Comparison of ENCODE assay signal across 9 cellular contexts in genomic region chr15:75641176-75641498, GRCh38. TPM values are rescaled to one million over a fixed set of nuclear protein-coding genes. Genes with fewer than 3 reads are reported as not detected.
A peak's percentile ranks its signal among the peaks of the same experiment; 100 is the strongest.
DNase-seq lines count a peak whose midpoint lies in the region; ATAC-seq and TF ChIP-seq lines count a peak whose summit lies in the region.
"Had no signal": no experiment of that assay in that cellular context is flagged by ENCODE, and none has a peak within 500 bp of the region (broad histone marks: within the 10 kb centered on the region; RNA-seq: fewer than 3 reads in every experiment).

No MANE protein-coding gene starts in this region.

- H3K9me3 Mint-ChIP-seq in CD14-positive monocyte, result no peaks in the 10 kb centered on the region
- H3K9me3 Mint-ChIP-seq in natural killer cell, result no peaks in the 10 kb centered on the region

- H3K36me3 Mint-ChIP-seq in CD14-positive monocyte (peaks cover 5 to 8% of the 10 kb centered on the region in 2 donors), natural killer cell (no peaks in the 10 kb centered on the region)

- H3K4me1 ChIP-seq in HUES64 (ENCODE audit: insufficient read depth, low read length) (peaks cover 9% of the 10 kb centered on the region; the same call in 1 of the 2 replicates), adipocyte (ENCODE audit: control insufficient read depth, insufficient read depth, low read length) (peaks cover 36% of the 10 kb centered on the region)

- WGBS in HUES64, result 81% methylated on average over 2 of the region's 4 CpGs

- no peaks in the 10 kb centered on the region for H3K9me3 ChIP-seq in HUES64 (ENCODE audit: insufficient read depth, low read depth, low read length)
- no peaks in the 10 kb centered on the region for H3K9me3 ChIP-seq in adipocyte (ENCODE audit: control insufficient read depth, low read length)
- H3K9me3 ChIP-seq: esophagus muscularis mucosa had no signal

- ATAC-seq in natural killer cell, result no peak

- peaks cover 6 to 16% (median 12%) of the 10 kb centered on the region in 3 donors for H3K27me3 Mint-ChIP-seq in CD14-positive monocyte (ENCODE audit: low read depth in 3 of 3)
- H3K27me3 Mint-ChIP-seq in natural killer cell (ENCODE audit: low read depth in 2 of 2), result peaks cover 0 to 2% of the 10 kb centered on the region in 2 donors

- DNase-seq in CD14-positive monocyte (ENCODE audit: low spot score) (no peak), adipocyte (ENCODE audit: low read depth) (no peak), natural killer cell (no peak), amygdala (lab: John Stamatoyannopoulos, UW) (no peak), NCI-H524 treated with DMSO at 0.1 percent for 48 hours (lab: John Stamatoyannopoulos, UW) (no peak), mucosa of gallbladder (ENCODE audit: low spot score) (no peak), NCI-H345 treated with DMSO at 0.1 percent for 48 hours (lab: John Stamatoyannopoulos, UW; ENCODE audit: unreplicated experiment) (no peak)

- H3K4me3 ChIP-seq in HUES64 (ENCODE audit: low read length), result peak overlapping the region; percentile 95
- no peak overlapping the region for H3K4me3 ChIP-seq in adipocyte (ENCODE audit: low read length)

- no peak overlapping the region for H3K27ac ChIP-seq in HUES64 (ENCODE audit: low read depth, low read length)

- intact Hi-C loops in CD14-positive monocyte (cut with micrococcal nuclease) (loop anchor here (5.0 kb wide), 2 partner anchors 184 to 189 kb away; partner anchors contain the start of gene SIN3A (in 1 of the 2)), natural killer cell (cut with micrococcal nuclease) (loop anchor here (1.0 to 10.0 kb wide), 3 partner anchors 44 to 276 kb away; partner anchors contain the start of gene MAN2C1)

- H3K4me1 Mint-ChIP-seq in CD14-positive monocyte, result peaks cover 35% of the 10 kb centered on the region
- peaks cover 31 to 37% of the 10 kb centered on the region in 2 donors for H3K4me1 Mint-ChIP-seq in natural killer cell

- H3K36me3 ChIP-seq in HUES64 (ENCODE audit: insufficient read depth, low read length) (no peaks in the 10 kb centered on the region; the same call in 1 of the 2 replicates), adipocyte (ENCODE audit: control insufficient read depth, insufficient read depth, low read length, severe bottlenecking) (no peaks in the 10 kb centered on the region)

- TF ChIP-seq CTCF in CD14-positive monocyte (IDR thresholded peaks at IDR 0.05) (no peak), natural killer cell (IDR thresholded peaks at IDR 0.05) (peak; percentile 9)

- H3K9ac ChIP-seq in HUES64 (ENCODE audit: low read depth, low read length) (peak overlapping the region; percentile 99), adipocyte (ENCODE audit: low read length) (peak overlapping the region; percentile 97)

- H3K27ac Mint-ChIP-seq in CD14-positive monocyte (peak overlapping the region in 5 of 7 donors; percentile 4 to 97 (median 95)), natural killer cell (peak overlapping the region; percentile 89 to 93)

- peaks cover 5% of the 10 kb centered on the region for H3K27me3 ChIP-seq in HUES64 (ENCODE audit: insufficient read depth, low read length)
- H3K27me3 ChIP-seq in adipocyte (replicated peaks; ENCODE audit: control insufficient read depth, insufficient read depth, low read length), result no peaks in the 10 kb centered on the region
- H3K27me3 ChIP-seq: esophagus muscularis mucosa had no signal

- H3K4me3 Mint-ChIP-seq in CD14-positive monocyte (no peak overlapping the region), natural killer cell (peak overlapping the region; percentile 91)

RNA-seq across cellular contexts. Expression of gene IMP3, which starts 1.1 kb away (rescaled TPM):
- polyA plus RNA-seq in CD14-positive monocyte, result 100 to 1,000 TPM in 1 of 2 donors, 10 to 100 TPM in 1; 99.3 to 119 TPM
- polyA plus RNA-seq in HUES64 (2013, experiment 1 of 2), result 71.2 TPM
- 64.5 TPM for polyA plus RNA-seq in HUES64 (2013, experiment 2 of 2)
- total RNA-seq in natural killer cell, result 10 to 100 TPM; 22.9 to 37.1 (median 35.8) TPM
- total RNA-seq in mucosa of gallbladder, result 66.3 TPM

RNA-seq across cellular contexts. Expression of gene SNX33, which starts 6.6 kb away (rescaled TPM):
- 1 to 10 TPM; 2.4 TPM for polyA plus RNA-seq in CD14-positive monocyte
- polyA plus RNA-seq in HUES64 (2013, experiment 1 of 2), result 11.3 TPM
- 14.6 TPM for polyA plus RNA-seq in HUES64 (2013, experiment 2 of 2)
- total RNA-seq in natural killer cell, result 1 to 10 TPM; 2.5 to 5.6 (median 5.1) TPM
- total RNA-seq in mucosa of gallbladder, result 51.3 TPM

RNA-seq across cellular contexts. Expression of gene SNUPN, which starts 15.6 kb away (rescaled TPM):
- 10 to 100 TPM; 29.3 to 31.8 TPM for polyA plus RNA-seq in CD14-positive monocyte
- polyA plus RNA-seq in HUES64 (2013, experiment 1 of 2), result 21.8 TPM
- 20.4 TPM for polyA plus RNA-seq in HUES64 (2013, experiment 2 of 2)
- total RNA-seq in natural killer cell (10 to 100 TPM; 13.8 to 20.7 (median 14.8) TPM), mucosa of gallbladder (23.3 TPM)
